ENCODE assay signal across 16 cellular contexts in the genomic region with DNA sequence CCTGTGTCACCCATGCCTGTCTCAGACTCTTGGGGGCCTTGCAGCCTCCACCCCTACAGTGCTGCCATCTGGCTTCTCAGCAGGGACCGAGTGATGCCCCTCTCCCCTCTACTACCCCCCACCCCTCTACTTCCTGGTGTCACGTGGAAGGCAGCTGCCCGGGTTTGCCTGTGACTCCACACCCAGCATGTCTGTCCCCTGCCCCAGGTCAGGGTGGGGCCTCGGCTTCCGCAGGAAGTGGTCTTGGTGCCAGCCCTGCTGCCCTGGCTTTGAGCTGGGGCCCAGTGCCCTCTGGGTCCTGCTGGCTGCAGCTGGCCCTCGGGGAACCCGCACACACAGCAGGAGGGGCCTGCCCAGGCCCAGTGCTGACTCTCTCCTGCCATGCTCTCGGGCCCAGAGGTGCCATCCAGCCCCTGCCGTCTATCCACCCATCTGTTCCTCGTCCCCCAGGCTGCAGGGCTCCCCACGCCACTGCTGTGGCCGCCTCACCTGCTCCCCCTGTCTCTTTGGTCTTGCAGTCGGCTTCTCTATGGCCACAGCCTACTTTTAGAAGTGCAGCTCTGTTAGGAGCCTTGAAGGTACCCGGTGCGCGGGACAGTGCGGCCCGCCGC. TPM values are rescaled to one million over a fixed set of nuclear protein-coding genes. Genes with fewer than 3 reads are reported as not detected.
DNase-seq lines count a peak whose midpoint lies in the region; ATAC-seq lines count a peak whose summit lies in the region.
"Had no signal": no experiment of that assay in that cellular context is flagged by ENCODE, and none has a peak within 500 bp of the region (broad histone marks: within the 10 kb centered on the region; RNA-seq: fewer than 3 reads in every experiment).

No MANE protein-coding gene starts in this region.

- H3K27ac Mint-ChIP-seq in activated CD4-positive, alpha-beta memory T cell treated with anti-CD3 and anti-CD28 coated beads for 36 hours, result peak overlapping the region; percentile 8
- peak overlapping the region in 7 of 9 donors; percentile 39 to 89 (median 61) for H3K27ac Mint-ChIP-seq in naive thymus-derived CD4-positive, alpha-beta T cell

- H3K36me3 ChIP-seq in naive thymus-derived CD4-positive, alpha-beta T cell (ENCODE audit: control insufficient read depth in 2 of 3, insufficient read depth in 3 of 3, low read length in 3 of 3), result no peaks in the 10 kb centered on the region
- H3K36me3 ChIP-seq: tibial artery had no signal

- H3K27me3 ChIP-seq in naive thymus-derived CD4-positive, alpha-beta T cell (ENCODE audit: control insufficient read depth in 2 of 2, insufficient read depth in 2 of 2, low read length in 2 of 2), result no peaks in the 10 kb centered on the region

- H3K4me1 ChIP-seq in naive thymus-derived CD4-positive, alpha-beta T cell (ENCODE audit: control insufficient read depth in 2 of 2, insufficient read depth in 2 of 2, low read length in 2 of 2), result peaks cover 13 to 26% of the 10 kb centered on the region in 2 donors
- H3K4me1 ChIP-seq: tibial artery had no signal

- no peak overlapping the region for H3K4me3 Mint-ChIP-seq in activated CD4-positive, alpha-beta memory T cell treated with anti-CD3 and anti-CD28 coated beads for 36 hours
- peak overlapping the region in 7 of 10 donors; percentile 9 to 73 (median 31) for H3K4me3 Mint-ChIP-seq in naive thymus-derived CD4-positive, alpha-beta T cell

- POLR2A ChIA-PET in activated CD4-positive, alpha-beta memory T cell treated with anti-CD3 and anti-CD28 coated beads for 36 hours (lab: Charles Lee), result interaction anchor here (1.2 to 1.5 kb wide), 2 partner anchors 26 to 48 kb away, joined by 3 to 4 read pairs; no protein-coding TSS in a partner anchor
- POLR2A ChIA-PET in naive thymus-derived CD4-positive, alpha-beta T cell (lab: Charles Lee), result no interaction called here

- ATAC-seq in naive thymus-derived CD4-positive, alpha-beta T cell, result peak; percentile 36
- ATAC-seq in GM21576 (IDR thresholded peaks at IDR 0.05; ENCODE audit: unreplicated experiment), result no peak
- ATAC-seq: HepG2 had no signal

- no peaks in the 10 kb centered on the region for H3K9me3 ChIP-seq in naive thymus-derived CD4-positive, alpha-beta T cell (ENCODE audit: control insufficient read depth in 2 of 3, low read length in 3 of 3)
- H3K9me3 ChIP-seq: tibial artery had no signal

- no peaks in the 10 kb centered on the region for H3K36me3 Mint-ChIP-seq in activated CD4-positive, alpha-beta memory T cell treated with anti-CD3 and anti-CD28 coated beads for 36 hours
- no peaks in the 10 kb centered on the region for H3K36me3 Mint-ChIP-seq in naive thymus-derived CD4-positive, alpha-beta T cell

- H3K4me1 Mint-ChIP-seq in activated CD4-positive, alpha-beta memory T cell treated with anti-CD3 and anti-CD28 coated beads for 36 hours (ENCODE audit: low read depth), result peaks cover 17% of the 10 kb centered on the region
- peaks cover 0 to 21% (median 9%) of the 10 kb centered on the region in 7 donors for H3K4me1 Mint-ChIP-seq in naive thymus-derived CD4-positive, alpha-beta T cell

- CTCF ChIA-PET in activated CD4-positive, alpha-beta memory T cell treated with anti-CD3 and anti-CD28 coated beads for 36 hours (lab: Charles Lee), result interaction anchor here (1.0 to 1.5 kb wide), 4 partner anchors 26 to 84 kb away, joined by 3 to 4 read pairs (median 3); partner anchors contain the start of genes PANK4 and TNFRSF14
- CTCF ChIA-PET in naive thymus-derived CD4-positive, alpha-beta T cell (lab: Charles Lee), result no interaction called here

- no peak overlapping the region for H3K4me3 ChIP-seq in Jurkat, Clone E6-1 (ENCODE audit: low read length)
- no peak overlapping the region for H3K4me3 ChIP-seq in naive thymus-derived CD4-positive, alpha-beta T cell (ENCODE audit: low read length)
- H3K4me3 ChIP-seq: tibial artery had no signal

- intact Hi-C loops in activated CD4-positive, alpha-beta memory T cell treated with anti-CD3 and anti-CD28 coated beads for 36 hours (cut with micrococcal nuclease), result no loop called here
- intact Hi-C loops in naive thymus-derived CD4-positive, alpha-beta T cell (cut with micrococcal nuclease), result no loop called here

- no peaks in the 10 kb centered on the region for H3K27me3 Mint-ChIP-seq in activated CD4-positive, alpha-beta memory T cell treated with anti-CD3 and anti-CD28 coated beads for 36 hours
- H3K27me3 Mint-ChIP-seq in naive thymus-derived CD4-positive, alpha-beta T cell, result no peaks in the 10 kb centered on the region

- no peak overlapping the region for H3K27ac ChIP-seq in naive thymus-derived CD4-positive, alpha-beta T cell (ENCODE audit: low read depth, low read length)
- H3K27ac ChIP-seq: tibial artery had no signal

- no peaks in the 10 kb centered on the region for H3K9me3 Mint-ChIP-seq in activated CD4-positive, alpha-beta memory T cell treated with anti-CD3 and anti-CD28 coated beads for 36 hours
- no peaks in the 10 kb centered on the region for H3K9me3 Mint-ChIP-seq in naive thymus-derived CD4-positive, alpha-beta T cell

- DNase-seq in NCI-H1694 treated with DMSO at 0.1 percent for 48 hours (lab: John Stamatoyannopoulos, UW), result peak; percentile 9
- DNase-seq in NCI-H1694 (lab: John Stamatoyannopoulos, UW), result no peak
- peak; percentile 41 for DNase-seq in Jurkat, Clone E6-1 (ENCODE audit: low read depth, low spot score)
- peak; percentile 38 for DNase-seq in activated CD4-positive, alpha-beta memory T cell treated with anti-CD3 and anti-CD28 coated beads for 36 hours
- no peak for DNase-seq in naive thymus-derived CD4-positive, alpha-beta T cell
- DNase-seq in NOMO-1 treated with DMSO at 0.1 percent for 48 hours (lab: John Stamatoyannopoulos, UW; ENCODE audit: unreplicated experiment), result no peak
- no peak for DNase-seq in SHP77 (lab: John Stamatoyannopoulos, UW)
- DNase-seq: dermis blood vessel endothelial cell, NCI-H1436, NCI-H82, small intestine, tibial artery had no signal

RNA-seq across cellular contexts. Expression of gene PLCH2, which starts 24.0 kb away (rescaled TPM):
- not detected for polyA plus RNA-seq in Jurkat, Clone E6-1 (2012; ENCODE audit: insufficient read depth, insufficient read length)
- 10 to 100 TPM in 1 of 2 experiments, 1 to 10 TPM in 1; 8.9 to 10.3 TPM for total RNA-seq in activated CD4-positive, alpha-beta memory T cell treated with anti-CD3 and anti-CD28 coated beads for 36 hours
- 10 to 100 TPM; 10.1 to 37.4 (median 18.4) TPM for total RNA-seq in naive thymus-derived CD4-positive, alpha-beta T cell
- 1 to 10 TPM in 1 of 2 donors, under 1 TPM in 1; 0.11 to 1.5 TPM for polyA plus RNA-seq in naive thymus-derived CD4-positive, alpha-beta T cell

RNA-seq across cellular contexts. Expression of gene PANK4, which starts 26.3 kb away (rescaled TPM):
- polyA plus RNA-seq in Jurkat, Clone E6-1 (2012; ENCODE audit: insufficient read depth, insufficient read length), result 33.1 TPM
- total RNA-seq in activated CD4-positive, alpha-beta memory T cell treated with anti-CD3 and anti-CD28 coated beads for 36 hours, result 10 to 100 TPM; 42.6 to 45.1 TPM
- 10 to 100 TPM; 55.8 to 91.2 (median 72.6) TPM for total RNA-seq in naive thymus-derived CD4-positive, alpha-beta T cell
- 10 to 100 TPM; 12.7 to 29.9 TPM for polyA plus RNA-seq in naive thymus-derived CD4-positive, alpha-beta T cell

RNA-seq across cellular contexts. Expression of gene HES5, which starts 30.0 kb away (rescaled TPM):
- polyA plus RNA-seq in Jurkat, Clone E6-1 (2012; ENCODE audit: insufficient read depth, insufficient read length), result not detected
- under 1 TPM in 1 of 2 experiments, not detected in 1; 0.17 TPM for total RNA-seq in activated CD4-positive, alpha-beta memory T cell treated with anti-CD3 and anti-CD28 coated beads for 36 hours
- total RNA-seq in naive thymus-derived CD4-positive, alpha-beta T cell, result not detected
- polyA plus RNA-seq in naive thymus-derived CD4-positive, alpha-beta T cell, result not detected
- total RNA-seq: HepG2, lung microvascular endothelial cell, osteoblast had no signal
- polyA plus RNA-seq: HepG2 had no signal

RNA-seq across cellular contexts. Expression of gene TNFRSF14, which starts 56.1 kb away (rescaled TPM):
- polyA plus RNA-seq in Jurkat, Clone E6-1 (2012; ENCODE audit: insufficient read depth, insufficient read length), result 10.1 TPM
- 100 to 1,000 TPM; 145 to 152 TPM for total RNA-seq in activated CD4-positive, alpha-beta memory T cell treated with anti-CD3 and anti-CD28 coated beads for 36 hours
- 100 to 1,000 TPM; 182 to 253 (median 204) TPM for total RNA-seq in naive thymus-derived CD4-positive, alpha-beta T cell
- 10 to 100 TPM; 52.5 to 65.1 TPM for polyA plus RNA-seq in naive thymus-derived CD4-positive, alpha-beta T cell

Comparison
In these comparisons a context has a peak if more than half of its experiments do, and no peak if none do; other contexts are left out.
1. DNase-seq: peak in NCI-H1694 treated with DMSO at 0.1 percent for 48 hours (single experiment), Jurkat, Clone E6-1 (single experiment) and activated CD4-positive, alpha-beta memory T cell treated with anti-CD3 and anti-CD28 coated beads for 36 hours (single experiment); none in NCI-H1694 (single experiment), naive thymus-derived CD4-positive, alpha-beta T cell (0 of 9), NOMO-1 treated with DMSO at 0.1 percent for 48 hours (single experiment) and SHP77 (0 of 2).